In genomic region chr22:50090141-50090714, GRCh38 we compare ENCODE assay signal across 2 cellular contexts.
TF ChIP-seq lines count a peak whose summit lies in the region.

No MANE protein-coding gene starts in this region.

TF ChIP-seq in GM23338, 12 proteins besides CTCF, POLR2A, EP300 and RAD21:
- TF ChIP-seq ZNF331 (CRISPR knock-in tag; IDR thresholded peaks at IDR 0.05; ENCODE audit: low read depth) (no peak), ZNF114 (CRISPR knock-in tag; IDR thresholded peaks at IDR 0.05) (no peak), STAT1 (IDR thresholded peaks at IDR 0.05; ENCODE audit: unreplicated experiment) (no peak), POLR2AphosphoS5 (IDR thresholded peaks at IDR 0.05; ENCODE audit: low read depth) (no peak), ETS1 (IDR thresholded peaks at IDR 0.05) (no peak), REST (IDR thresholded peaks at IDR 0.05; ENCODE audit: unreplicated experiment) (no peak), CREB1 (CRISPR knock-in tag; IDR thresholded peaks at IDR 0.05; ENCODE audit: low read depth) (no peak), EZH2phosphoT487 (IDR thresholded peaks at IDR 0.05; ENCODE audit: unreplicated experiment) (no peak), JUNB (IDR thresholded peaks at IDR 0.05; ENCODE audit: unreplicated experiment) (no peak), EZH2 (IDR thresholded peaks at IDR 0.05; ENCODE audit: low read depth, unreplicated experiment) (no peak)

TF ChIP-seq in H1, 55 proteins besides CTCF, POLR2A, EP300 and RAD21:
- TF ChIP-seq EZH2 (IDR thresholded peaks at IDR 0.05; ENCODE audit: low read depth, low read length, severe bottlenecking) (no peak), E2F6 (IDR thresholded peaks at IDR 0.05) (peak; percentile 84), HDAC6 (IDR thresholded peaks at IDR 0.05; ENCODE audit: low read depth, low read length) (no peak), EGR1 (IDR thresholded peaks at IDR 0.05; ENCODE audit: borderline replicate concordance, low read depth, low read length) (no peak), JUND (IDR thresholded peaks at IDR 0.05; ENCODE audit: low read length) (no peak), JUN (IDR thresholded peaks at IDR 0.05; ENCODE audit: low read depth, low read length) (no peak), YY1 (IDR thresholded peaks at IDR 0.05; ENCODE audit: low read depth, low read length) (no peak), SUZ12 (IDR thresholded peaks at IDR 0.05; ENCODE audit: low read length) (no peak), USF2 (IDR thresholded peaks at IDR 0.05; ENCODE audit: low read length) (no peak), CTBP2 (IDR thresholded peaks at IDR 0.05; ENCODE audit: borderline replicate concordance, insufficient read depth, insufficient read length, low read length) (no peak), CBX8 (IDR thresholded peaks at IDR 0.05; ENCODE audit: borderline replicate concordance, low read depth, low read length) (no peak), MAX (IDR thresholded peaks at IDR 0.05) (peak; percentile 3; the same call in 1 of the 2 replicates), CHD1 (IDR thresholded peaks at IDR 0.05; ENCODE audit: low read depth, low read length) (no peak), ASH2L (IDR thresholded peaks at IDR 0.05; ENCODE audit: low read length) (no peak), CEBPB (IDR thresholded peaks at IDR 0.05; ENCODE audit: low read depth, low read length) (no peak), RXRA (IDR thresholded peaks at IDR 0.05; ENCODE audit: insufficient read depth, low read depth, low read length) (no peak), KDM1A (IDR thresholded peaks at IDR 0.05; ENCODE audit: borderline replicate concordance, low read length) (no peak)
